In genomic region chr12:63897931-63898330, GRCh38 we compare ENCODE assay signal across 13 cellular contexts. TPM values are rescaled to one million over a fixed set of nuclear protein-coding genes. Genes with fewer than 3 reads are reported as not detected.
DNase-seq lines count a peak whose midpoint lies in the region; ATAC-seq and TF ChIP-seq lines count a peak whose summit lies in the region.
"Had no signal": no experiment of that assay in that cellular context is flagged by ENCODE, and none has a peak within 500 bp of the region (broad histone marks: within the 10 kb centered on the region; RNA-seq: fewer than 3 reads in every experiment).

No MANE protein-coding gene starts in this region.

- no peak overlapping the region for H2AK5ac ChIP-seq in trophoblast cell (ENCODE audit: low read length)

- H3K79me2 ChIP-seq in trophoblast cell (ENCODE audit: control insufficient read depth, insufficient read depth, low read length, poor library complexity): no peaks in the 10 kb centered on the region

- H3K9me3 ChIP-seq in HUES48 (ENCODE audit: control insufficient read depth, insufficient read depth, low read length) (no peaks in the 10 kb centered on the region), SK-N-MC (ENCODE audit: low read depth, low read length) (no peaks in the 10 kb centered on the region), endodermal cell (ENCODE audit: control insufficient read depth, low read length) (no peaks in the 10 kb centered on the region), trophoblast cell (ENCODE audit: insufficient read depth, low read depth, low read length) (no peaks in the 10 kb centered on the region)
- H3K9me3 ChIP-seq: suprapubic skin had no signal

- no peaks in the 10 kb centered on the region for H3K27me3 Mint-ChIP-seq in endodermal cell (ENCODE audit: insufficient read depth)

- no peak overlapping the region for H2BK120ac ChIP-seq in trophoblast cell (ENCODE audit: insufficient read depth, low read length, poor library complexity)

- no peak overlapping the region for H3K4me3 ChIP-seq in HUES48 (ENCODE audit: low read depth, low read length)
- H3K4me3 ChIP-seq in SK-N-MC: peak overlapping the region; percentile 29
- H3K4me3 ChIP-seq in endodermal cell (ENCODE audit: low read length): peak overlapping the region; percentile 67
- H3K4me3 ChIP-seq in trophoblast cell (ENCODE audit: low read depth, low read length): no peak overlapping the region
- H3K4me3 ChIP-seq: suprapubic skin had no signal

- no peaks in the 10 kb centered on the region for H3K79me1 ChIP-seq in trophoblast cell (ENCODE audit: low read length)

- H3K4me1 ChIP-seq in HUES48 (ENCODE audit: control insufficient read depth, insufficient read depth, low read length) (peaks cover 19% of the 10 kb centered on the region), endodermal cell (ENCODE audit: control insufficient read depth, insufficient read depth, low read length) (peaks cover 14% of the 10 kb centered on the region), trophoblast cell (ENCODE audit: control insufficient read depth in 1 of 2, insufficient read depth in 2 of 2, low read length in 2 of 2) (no peaks in the 10 kb centered on the region)

- no peaks in the 10 kb centered on the region for H3K27me3 ChIP-seq in HUES48 (ENCODE audit: control insufficient read depth, insufficient read depth, low read length)
- no peaks in the 10 kb centered on the region for H3K27me3 ChIP-seq in endodermal cell (ENCODE audit: control insufficient read depth, insufficient read depth, low read length, poor library complexity, severe bottlenecking)
- H3K27me3 ChIP-seq in trophoblast cell (ENCODE audit: insufficient read depth, low read length): no peaks in the 10 kb centered on the region
- H3K27me3 ChIP-seq: suprapubic skin had no signal

- no peaks in the 10 kb centered on the region for H3K9me3 Mint-ChIP-seq in endodermal cell
- H3K9me3 Mint-ChIP-seq: activated T-helper 2 cell treated with anti-CD3 and anti-CD28 coated beads, Interferon-gamma antibody, Interleukin-2, Interleukin-4, amounts not matched to agents 10 μg/mL and 5 μg/mL and 100 μg/mL, durations not matched to agents 14 hours and 24 hours and 36 hours; CD8-positive, alpha-beta memory T cell had no signal

- H3K36me3 Mint-ChIP-seq in endodermal cell (ENCODE audit: low read depth): no peaks in the 10 kb centered on the region
- H3K36me3 Mint-ChIP-seq: CD8-positive, alpha-beta memory T cell had no signal

- no peak overlapping the region for H2BK12ac ChIP-seq in trophoblast cell (ENCODE audit: low read length)

- H3K27ac ChIP-seq in HUES48 (ENCODE audit: low read depth, low read length): peak overlapping the region; percentile 29
- peak overlapping the region; percentile 82 for H3K27ac ChIP-seq in SK-N-MC
- H3K27ac ChIP-seq in endodermal cell (ENCODE audit: low read depth, low read length): no peak overlapping the region
- H3K27ac ChIP-seq in trophoblast cell (ENCODE audit: low read depth, low read length): no peak overlapping the region
- H3K27ac ChIP-seq: suprapubic skin had no signal

- no peak for TF ChIP-seq CTCF in endodermal cell (conservative IDR thresholded peaks at IDR 0.05)

- no peak overlapping the region for H3K18ac ChIP-seq in trophoblast cell (ENCODE audit: low read length)

- DNase-seq in SK-N-MC (ENCODE audit: low read depth, low spot score) (peak; percentile 57), endodermal cell (no peak), trophoblast cell (no peak), NCI-H345 treated with DMSO at 0.1 percent for 48 hours (lab: John Stamatoyannopoulos, UW; ENCODE audit: unreplicated experiment) (no peak), putamen (ENCODE audit: low spot score) (no peak)
- DNase-seq: CD8-positive, alpha-beta memory T cell; GF-D8; stimulated activated CD4-positive, alpha-beta T cell treated with anti-CD3 and anti-CD28 coated beads, Interleukin-12 subunit alpha, Interleukin-12 subunit beta, amount 100 ng/mL, for 4 hours; T-helper 2 cell had no signal

- no peak overlapping the region for H3K23ac ChIP-seq in trophoblast cell (ENCODE audit: low read length)

- H3K36me3 ChIP-seq in HUES48 (ENCODE audit: control insufficient read depth, insufficient read depth, low read length) (no peaks in the 10 kb centered on the region), SK-N-MC (ENCODE audit: insufficient read depth, low read length) (no peaks in the 10 kb centered on the region), endodermal cell (ENCODE audit: control insufficient read depth, insufficient read depth, low read length) (no peaks in the 10 kb centered on the region), trophoblast cell (ENCODE audit: control insufficient read depth in 1 of 2, insufficient read depth in 2 of 2, low read length in 2 of 2) (no peaks in the 10 kb centered on the region)
- H3K36me3 ChIP-seq: suprapubic skin had no signal

- H4K91ac ChIP-seq in trophoblast cell (ENCODE audit: low read depth, low read length): no peak overlapping the region

- 33 to 40% methylated on average over 2 of the region's 2 CpGs for WGBS in endodermal cell (ENCODE audit: insufficient coverage in 1 of 2, insufficient read length in 1 of 2), 2 experiments
- WGBS in trophoblast cell (ENCODE audit: extremely low coverage, insufficient coverage, insufficient read length): no CpG with 5 or more reads among the region's 2 CpGs

- H3K9ac ChIP-seq in HUES48 (ENCODE audit: low read depth, low read length): no peak overlapping the region
- peak overlapping the region; percentile 54 for H3K9ac ChIP-seq in SK-N-MC (ENCODE audit: insufficient read length)
- H3K9ac ChIP-seq in endodermal cell (ENCODE audit: extremely low read depth, low read length, poor library complexity, severe bottlenecking): peak overlapping the region; percentile 4
- no peak overlapping the region for H3K9ac ChIP-seq in trophoblast cell (ENCODE audit: low read length)

- H2BK5ac ChIP-seq in trophoblast cell (ENCODE audit: low read depth, low read length, poor library complexity): no peak overlapping the region

- H3K14ac ChIP-seq in trophoblast cell (ENCODE audit: low read length): no peak overlapping the region

- no peak for ATAC-seq in GM18907 (IDR thresholded peaks at IDR 0.05; ENCODE audit: unreplicated experiment)

- H3K4me3 Mint-ChIP-seq in endodermal cell: peak overlapping the region; percentile 1
- H3K4me3 Mint-ChIP-seq: CD8-positive, alpha-beta memory T cell had no signal

- no peak overlapping the region for H3K4ac ChIP-seq in trophoblast cell (ENCODE audit: low read depth, low read length)

- H3K4me1 Mint-ChIP-seq in endodermal cell: peaks cover 40% of the 10 kb centered on the region

- H2AFZ ChIP-seq in trophoblast cell (ENCODE audit: insufficient read depth, low read length, poor library complexity): no peak overlapping the region

- H3K4me2 ChIP-seq in trophoblast cell (ENCODE audit: low read length): no peak overlapping the region

- H4K12ac ChIP-seq in trophoblast cell (ENCODE audit: low read depth, low read length): no peak overlapping the region

- peak overlapping the region; percentile 54 for H3K27ac Mint-ChIP-seq in endodermal cell
- H3K27ac Mint-ChIP-seq: activated T-helper 2 cell treated with anti-CD3 and anti-CD28 coated beads, Interferon-gamma antibody, Interleukin-2, Interleukin-4, amounts not matched to agents 10 μg/mL and 5 μg/mL and 100 μg/mL, durations not matched to agents 14 hours and 24 hours and 36 hours; CD8-positive, alpha-beta memory T cell had no signal

- peak overlapping the region; percentile 19 for H4K8ac ChIP-seq in trophoblast cell (ENCODE audit: low read depth, low read length)

RNA-seq across cellular contexts. Expression of gene SRGAP1, which starts 53.4 kb away (rescaled TPM):
- 10 to 100 TPM; 10.6 to 13.4 TPM for total RNA-seq in endodermal cell
- 6.4 TPM for polyA plus RNA-seq in endodermal cell (2013, experiment 1 of 2)
- polyA plus RNA-seq in endodermal cell (2013, experiment 2 of 2): 6.2 TPM
- 3.1 TPM in 2 replicates for polyA plus RNA-seq in trophoblast cell (2013)

Comparison
In these comparisons a context has a peak if more than half of its experiments do, and no peak if none do; other contexts are left out.
1. H3K27ac ChIP-seq: peak in HUES48 (single experiment) and SK-N-MC (single experiment); none in endodermal cell (single experiment) and trophoblast cell (single experiment).
2. H3K4me3 ChIP-seq: peak in SK-N-MC (single experiment) and endodermal cell (single experiment); none in HUES48 (single experiment) and trophoblast cell (single experiment).
3. H3K9ac ChIP-seq: peak in SK-N-MC (single experiment) and endodermal cell (single experiment); none in HUES48 (single experiment) and trophoblast cell (single experiment).